ENCODE assay signal across 1 cellular context in the genomic region with DNA sequence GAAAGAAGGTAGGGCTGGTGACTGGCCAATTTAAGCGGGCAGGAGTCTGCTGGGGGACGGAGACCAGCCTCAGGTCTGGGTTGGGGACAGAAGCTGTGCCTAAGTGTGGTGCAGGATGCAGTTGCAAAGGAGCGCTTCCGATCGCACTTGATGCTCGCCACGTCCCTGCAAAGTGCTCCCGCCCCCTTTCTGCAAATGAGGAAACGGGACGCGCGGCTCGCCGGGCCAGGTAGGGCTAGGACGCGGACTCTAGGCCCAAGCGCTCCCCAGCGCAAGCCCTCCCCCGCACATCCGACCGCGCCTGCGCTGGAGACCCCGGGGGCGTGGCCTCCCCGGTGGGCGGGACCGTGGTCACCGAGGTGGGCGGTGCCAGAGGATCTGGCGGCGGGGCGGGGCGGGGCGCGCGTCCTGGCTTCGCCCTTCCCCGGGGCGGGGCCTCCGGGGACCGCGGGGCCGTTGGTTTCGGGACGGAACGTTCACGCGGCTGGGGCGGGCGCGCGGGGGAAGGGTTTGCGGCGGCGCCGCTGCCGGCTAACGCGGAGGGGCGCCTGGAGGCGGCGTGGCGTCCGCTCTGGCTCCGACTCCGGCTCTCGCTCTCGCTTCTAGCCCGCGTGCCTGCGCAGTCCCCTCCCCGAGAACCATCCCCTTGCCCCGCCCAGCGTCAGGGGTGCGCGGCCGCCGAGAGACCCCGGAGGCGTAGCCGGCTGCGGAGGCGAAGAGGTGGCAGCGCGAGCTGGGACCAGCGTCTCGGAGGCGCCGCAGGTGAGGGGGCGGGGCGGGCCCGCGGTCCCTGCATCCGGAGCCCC.
TF ChIP-seq lines count a peak whose summit lies in the region.

A gene (plus strand): TSS at position 513 of the 806 bp plus-strand sequence. CDS start 12,446 bp downstream, outside the sequence.

TF ChIP-seq in HEK293, 187 proteins besides CTCF, POLR2A, EP300 and RAD21 (continued from another document and continues in another):
- TF ChIP-seq, protein P1, sequence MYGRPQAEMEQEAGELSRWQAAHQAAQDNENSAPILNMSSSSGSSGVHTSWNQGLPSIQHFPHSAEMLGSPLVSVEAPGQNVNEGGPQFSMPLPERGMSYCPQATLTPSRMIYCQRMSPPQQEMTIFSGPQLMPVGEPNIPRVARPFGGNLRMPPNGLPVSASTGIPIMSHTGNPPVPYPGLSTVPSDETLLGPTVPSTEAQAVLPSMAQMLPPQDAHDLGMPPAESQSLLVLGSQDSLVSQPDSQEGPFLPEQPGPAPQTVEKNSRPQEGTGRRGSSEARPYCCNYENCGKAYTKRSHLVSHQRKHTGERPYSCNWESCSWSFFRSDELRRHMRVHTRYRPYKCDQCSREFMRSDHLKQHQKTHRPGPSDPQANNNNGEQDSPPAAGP (tag by site-specific recombination; IDR thresholded peaks at IDR 0.05) = peak; percentile 31; the same call in 1 of the 2 replicates
- TF ChIP-seq SCRT2 (tag by site-specific recombination; IDR thresholded peaks at IDR 0.05) = peak; percentile 41; the same call in 1 of the 2 replicates
- TF ChIP-seq ZNF391 (tag by site-specific recombination; IDR thresholded peaks at IDR 0.05; ENCODE audit: borderline replicate concordance, low read depth) = peak; percentile 26; the same call in 1 of the 2 replicates
- TF ChIP-seq SCRT1 (tag by site-specific recombination; IDR thresholded peaks at IDR 0.05; ENCODE audit: borderline replicate concordance) = no peak
- TF ChIP-seq ZNF561 (tag by site-specific recombination; IDR thresholded peaks at IDR 0.05; ENCODE audit: borderline replicate concordance) = peak; percentile 90; the same call in 1 of the 2 replicates
- TF ChIP-seq, protein P2, sequence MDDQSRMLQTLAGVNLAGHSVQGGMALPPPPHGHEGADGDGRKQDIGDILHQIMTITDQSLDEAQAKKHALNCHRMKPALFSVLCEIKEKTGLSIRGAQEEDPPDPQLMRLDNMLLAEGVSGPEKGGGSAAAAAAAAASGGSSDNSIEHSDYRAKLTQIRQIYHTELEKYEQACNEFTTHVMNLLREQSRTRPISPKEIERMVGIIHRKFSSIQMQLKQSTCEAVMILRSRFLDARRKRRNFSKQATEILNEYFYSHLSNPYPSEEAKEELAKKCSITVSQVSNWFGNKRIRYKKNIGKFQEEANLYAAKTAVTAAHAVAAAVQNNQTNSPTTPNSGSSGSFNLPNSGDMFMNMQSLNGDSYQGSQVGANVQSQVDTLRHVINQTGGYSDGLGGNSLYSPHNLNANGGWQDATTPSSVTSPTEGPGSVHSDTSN (CRISPR knock-in tag; IDR thresholded peaks at IDR 0.05) = peak; percentile 82; the same call in 1 of the 2 replicates
- TF ChIP-seq BCL11B (tag by site-specific recombination; IDR thresholded peaks at IDR 0.05; ENCODE audit: low read depth) = no peak
- TF ChIP-seq, protein P3, sequence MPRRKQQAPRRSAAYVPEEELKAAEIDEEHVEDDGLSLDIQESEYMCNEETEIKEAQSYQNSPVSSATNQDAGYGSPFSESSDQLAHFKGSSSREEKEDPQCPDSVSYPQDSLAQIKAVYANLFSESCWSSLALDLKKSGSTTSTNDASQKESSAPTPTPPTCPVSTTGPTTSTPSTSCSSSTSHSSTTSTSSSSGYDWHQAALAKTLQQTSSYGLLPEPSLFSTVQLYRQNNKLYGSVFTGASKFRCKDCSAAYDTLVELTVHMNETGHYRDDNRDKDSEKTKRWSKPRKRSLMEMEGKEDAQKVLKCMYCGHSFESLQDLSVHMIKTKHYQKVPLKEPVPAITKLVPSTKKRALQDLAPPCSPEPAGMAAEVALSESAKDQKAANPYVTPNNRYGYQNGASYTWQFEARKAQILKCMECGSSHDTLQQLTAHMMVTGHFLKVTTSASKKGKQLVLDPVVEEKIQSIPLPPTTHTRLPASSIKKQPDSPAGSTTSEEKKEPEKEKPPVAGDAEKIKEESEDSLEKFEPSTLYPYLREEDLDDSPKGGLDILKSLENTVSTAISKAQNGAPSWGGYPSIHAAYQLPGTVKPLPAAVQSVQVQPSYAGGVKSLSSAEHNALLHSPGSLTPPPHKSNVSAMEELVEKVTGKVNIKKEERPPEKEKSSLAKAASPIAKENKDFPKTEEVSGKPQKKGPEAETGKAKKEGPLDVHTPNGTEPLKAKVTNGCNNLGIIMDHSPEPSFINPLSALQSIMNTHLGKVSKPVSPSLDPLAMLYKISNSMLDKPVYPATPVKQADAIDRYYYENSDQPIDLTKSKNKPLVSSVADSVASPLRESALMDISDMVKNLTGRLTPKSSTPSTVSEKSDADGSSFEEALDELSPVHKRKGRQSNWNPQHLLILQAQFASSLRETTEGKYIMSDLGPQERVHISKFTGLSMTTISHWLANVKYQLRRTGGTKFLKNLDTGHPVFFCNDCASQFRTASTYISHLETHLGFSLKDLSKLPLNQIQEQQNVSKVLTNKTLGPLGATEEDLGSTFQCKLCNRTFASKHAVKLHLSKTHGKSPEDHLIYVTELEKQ (tag by site-specific recombination; IDR thresholded peaks at IDR 0.05; ENCODE audit: borderline replicate concordance) = no peak; the same call in 1 of the 2 replicates
- TF ChIP-seq, protein P4, sequence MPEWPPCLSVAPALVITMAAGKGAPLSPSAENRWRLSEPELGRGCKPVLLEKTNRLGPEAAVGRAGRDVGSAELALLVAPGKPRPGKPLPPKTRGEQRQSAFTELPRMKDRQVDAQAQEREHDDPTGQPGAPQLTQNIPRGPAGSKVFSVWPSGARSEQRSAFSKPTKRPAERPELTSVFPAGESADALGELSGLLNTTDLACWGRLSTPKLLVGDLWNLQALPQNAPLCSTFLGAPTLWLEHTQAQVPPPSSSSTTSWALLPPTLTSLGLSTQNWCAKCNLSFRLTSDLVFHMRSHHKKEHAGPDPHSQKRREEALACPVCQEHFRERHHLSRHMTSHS (tag by site-specific recombination; IDR thresholded peaks at IDR 0.05) = no peak
- peak; percentile 80 for TF ChIP-seq SP2 (tag by site-specific recombination; IDR thresholded peaks at IDR 0.05)
- TF ChIP-seq ZNF423 (tag by site-specific recombination; IDR thresholded peaks at IDR 0.05) = no peak
- TF ChIP-seq ZNF23 (tag by site-specific recombination; IDR thresholded peaks at IDR 0.05; ENCODE audit: borderline replicate concordance) = no peak
- no peak for TF ChIP-seq ZNF174 (tag by site-specific recombination; IDR thresholded peaks at IDR 0.05)
- peak; percentile 58; the same call in 1 of the 2 replicates for TF ChIP-seq TRIM28 (IDR thresholded peaks at IDR 0.05; ENCODE audit: borderline replicate concordance, low read length)
- peak; percentile 25; the same call in 1 of the 2 replicates for TF ChIP-seq GLIS2 (tag by site-specific recombination; IDR thresholded peaks at IDR 0.05)
- TF ChIP-seq ZBTB8A (tag by site-specific recombination; IDR thresholded peaks at IDR 0.05) = peak; percentile 34; the same call in 1 of the 2 replicates
- TF ChIP-seq, protein P5, sequence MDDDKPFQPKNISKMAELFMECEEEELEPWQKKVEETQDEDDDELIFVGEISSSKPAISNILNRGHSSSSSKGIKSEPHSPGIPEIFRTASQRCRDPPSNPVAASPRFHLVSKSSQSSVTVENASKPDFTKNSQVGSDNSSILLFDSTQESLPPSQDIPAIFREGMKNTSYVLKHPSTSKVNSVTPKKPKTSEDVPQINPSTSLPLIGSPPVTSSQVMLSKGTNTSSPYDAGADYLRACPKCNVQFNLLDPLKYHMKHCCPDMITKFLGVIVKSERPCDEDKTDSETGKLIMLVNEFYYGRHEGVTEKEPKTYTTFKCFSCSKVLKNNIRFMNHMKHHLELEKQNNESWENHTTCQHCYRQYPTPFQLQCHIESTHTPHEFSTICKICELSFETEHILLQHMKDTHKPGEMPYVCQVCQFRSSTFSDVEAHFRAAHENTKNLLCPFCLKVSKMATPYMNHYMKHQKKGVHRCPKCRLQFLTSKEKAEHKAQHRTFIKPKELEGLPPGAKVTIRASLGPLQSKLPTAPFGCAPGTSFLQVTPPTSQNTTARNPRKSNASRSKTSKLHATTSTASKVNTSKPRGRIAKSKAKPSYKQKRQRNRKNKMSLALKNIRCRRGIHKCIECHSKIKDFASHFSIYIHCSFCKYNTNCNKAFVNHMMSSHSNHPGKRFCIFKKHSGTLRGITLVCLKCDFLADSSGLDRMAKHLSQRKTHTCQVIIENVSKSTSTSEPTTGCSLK (tag by site-specific recombination; IDR thresholded peaks at IDR 0.05) = no peak
- no peak for TF ChIP-seq ZNF560 (tag by site-specific recombination; IDR thresholded peaks at IDR 0.05; ENCODE audit: borderline replicate concordance)
- TF ChIP-seq ZFHX2 (tag by site-specific recombination; conservative IDR thresholded peaks at IDR 0.05) = peak; percentile 71
- no peak; the same call in 1 of the 2 replicates for TF ChIP-seq ZNF548 (tag by site-specific recombination; IDR thresholded peaks at IDR 0.05)
- 0 out of 2 replicates have a peak, but pooled peaks have one; percentile 39 for TF ChIP-seq GLI4 (tag by site-specific recombination; IDR thresholded peaks at IDR 0.05)
- peak; percentile 86 for TF ChIP-seq ZXDB (tag by site-specific recombination; IDR thresholded peaks at IDR 0.05)
- TF ChIP-seq, protein P6, sequence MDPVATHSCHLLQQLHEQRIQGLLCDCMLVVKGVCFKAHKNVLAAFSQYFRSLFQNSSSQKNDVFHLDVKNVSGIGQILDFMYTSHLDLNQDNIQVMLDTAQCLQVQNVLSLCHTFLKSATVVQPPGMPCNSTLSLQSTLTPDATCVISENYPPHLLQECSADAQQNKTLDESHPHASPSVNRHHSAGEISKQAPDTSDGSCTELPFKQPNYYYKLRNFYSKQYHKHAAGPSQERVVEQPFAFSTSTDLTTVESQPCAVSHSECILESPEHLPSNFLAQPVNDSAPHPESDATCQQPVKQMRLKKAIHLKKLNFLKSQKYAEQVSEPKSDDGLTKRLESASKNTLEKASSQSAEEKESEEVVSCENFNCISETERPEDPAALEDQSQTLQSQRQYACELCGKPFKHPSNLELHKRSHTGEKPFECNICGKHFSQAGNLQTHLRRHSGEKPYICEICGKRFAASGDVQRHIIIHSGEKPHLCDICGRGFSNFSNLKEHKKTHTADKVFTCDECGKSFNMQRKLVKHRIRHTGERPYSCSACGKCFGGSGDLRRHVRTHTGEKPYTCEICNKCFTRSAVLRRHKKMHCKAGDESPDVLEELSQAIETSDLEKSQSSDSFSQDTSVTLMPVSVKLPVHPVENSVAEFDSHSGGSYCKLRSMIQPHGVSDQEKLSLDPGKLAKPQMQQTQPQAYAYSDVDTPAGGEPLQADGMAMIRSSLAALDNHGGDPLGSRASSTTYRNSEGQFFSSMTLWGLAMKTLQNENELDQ (tag by site-specific recombination; IDR thresholded peaks at IDR 0.05; ENCODE audit: low read depth) = no peak
- TF ChIP-seq, protein P7, sequence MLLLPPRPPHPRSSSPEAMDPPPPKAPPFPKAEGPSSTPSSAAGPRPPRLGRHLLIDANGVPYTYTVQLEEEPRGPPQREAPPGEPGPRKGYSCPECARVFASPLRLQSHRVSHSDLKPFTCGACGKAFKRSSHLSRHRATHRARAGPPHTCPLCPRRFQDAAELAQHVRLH (tag by site-specific recombination; IDR thresholded peaks at IDR 0.05) = peak; percentile 63
- TF ChIP-seq IKZF3 (tag by site-specific recombination; IDR thresholded peaks at IDR 0.05) = peak; percentile 57; the same call in 1 of the 2 replicates
- TF ChIP-seq, protein P8, sequence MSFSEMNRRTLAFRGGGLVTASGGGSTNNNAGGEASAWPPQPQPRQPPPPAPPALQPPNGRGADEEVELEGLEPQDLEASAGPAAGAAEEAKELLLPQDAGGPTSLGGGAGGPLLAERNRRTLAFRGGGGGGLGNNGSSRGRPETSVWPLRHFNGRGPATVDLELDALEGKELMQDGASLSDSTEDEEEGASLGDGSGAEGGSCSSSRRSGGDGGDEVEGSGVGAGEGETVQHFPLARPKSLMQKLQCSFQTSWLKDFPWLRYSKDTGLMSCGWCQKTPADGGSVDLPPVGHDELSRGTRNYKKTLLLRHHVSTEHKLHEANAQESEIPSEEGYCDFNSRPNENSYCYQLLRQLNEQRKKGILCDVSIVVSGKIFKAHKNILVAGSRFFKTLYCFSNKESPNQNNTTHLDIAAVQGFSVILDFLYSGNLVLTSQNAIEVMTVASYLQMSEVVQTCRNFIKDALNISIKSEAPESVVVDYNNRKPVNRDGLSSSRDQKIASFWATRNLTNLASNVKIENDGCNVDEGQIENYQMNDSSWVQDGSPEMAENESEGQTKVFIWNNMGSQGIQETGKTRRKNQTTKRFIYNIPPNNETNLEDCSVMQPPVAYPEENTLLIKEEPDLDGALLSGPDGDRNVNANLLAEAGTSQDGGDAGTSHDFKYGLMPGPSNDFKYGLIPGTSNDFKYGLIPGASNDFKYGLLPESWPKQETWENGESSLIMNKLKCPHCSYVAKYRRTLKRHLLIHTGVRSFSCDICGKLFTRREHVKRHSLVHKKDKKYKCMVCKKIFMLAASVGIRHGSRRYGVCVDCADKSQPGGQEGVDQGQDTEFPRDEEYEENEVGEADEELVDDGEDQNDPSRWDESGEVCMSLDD (tag by site-specific recombination; IDR thresholded peaks at IDR 0.05) = peak; percentile 69
- TF ChIP-seq, protein P9, sequence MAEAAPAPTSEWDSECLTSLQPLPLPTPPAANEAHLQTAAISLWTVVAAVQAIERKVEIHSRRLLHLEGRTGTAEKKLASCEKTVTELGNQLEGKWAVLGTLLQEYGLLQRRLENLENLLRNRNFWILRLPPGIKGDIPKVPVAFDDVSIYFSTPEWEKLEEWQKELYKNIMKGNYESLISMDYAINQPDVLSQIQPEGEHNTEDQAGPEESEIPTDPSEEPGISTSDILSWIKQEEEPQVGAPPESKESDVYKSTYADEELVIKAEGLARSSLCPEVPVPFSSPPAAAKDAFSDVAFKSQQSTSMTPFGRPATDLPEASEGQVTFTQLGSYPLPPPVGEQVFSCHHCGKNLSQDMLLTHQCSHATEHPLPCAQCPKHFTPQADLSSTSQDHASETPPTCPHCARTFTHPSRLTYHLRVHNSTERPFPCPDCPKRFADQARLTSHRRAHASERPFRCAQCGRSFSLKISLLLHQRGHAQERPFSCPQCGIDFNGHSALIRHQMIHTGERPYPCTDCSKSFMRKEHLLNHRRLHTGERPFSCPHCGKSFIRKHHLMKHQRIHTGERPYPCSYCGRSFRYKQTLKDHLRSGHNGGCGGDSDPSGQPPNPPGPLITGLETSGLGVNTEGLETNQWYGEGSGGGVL (tag by site-specific recombination; IDR thresholded peaks at IDR 0.05) = peak; percentile 72; the same call in 1 of the 2 replicates
- TF ChIP-seq ZSCAN30 (tag by site-specific recombination; IDR thresholded peaks at IDR 0.05) = peak; percentile 93
- no peak for TF ChIP-seq HOXD13 (CRISPR knock-in tag; IDR thresholded peaks at IDR 0.05; ENCODE audit: borderline replicate concordance)
- no peak for TF ChIP-seq ZNF404 (tag by site-specific recombination; IDR thresholded peaks at IDR 0.05)
- peak; percentile 51; the same call in 1 of the 2 replicates for TF ChIP-seq ZNF600 (tag by site-specific recombination; IDR thresholded peaks at IDR 0.05)
- no peak for TF ChIP-seq ZNF2 (tag by site-specific recombination; IDR thresholded peaks at IDR 0.05)
- TF ChIP-seq ZFP37 (tag by site-specific recombination; IDR thresholded peaks at IDR 0.05) = no peak
- peak; percentile 69; the same call in 1 of the 2 replicates for TF ChIP-seq KLF16 (tag by site-specific recombination; IDR thresholded peaks at IDR 0.05)
- no peak for TF ChIP-seq ZNF701 (tag by site-specific recombination; IDR thresholded peaks at IDR 0.05)
- no peak for TF ChIP-seq ZNF155 (tag by site-specific recombination; IDR thresholded peaks at IDR 0.05)
- TF ChIP-seq, protein P10, sequence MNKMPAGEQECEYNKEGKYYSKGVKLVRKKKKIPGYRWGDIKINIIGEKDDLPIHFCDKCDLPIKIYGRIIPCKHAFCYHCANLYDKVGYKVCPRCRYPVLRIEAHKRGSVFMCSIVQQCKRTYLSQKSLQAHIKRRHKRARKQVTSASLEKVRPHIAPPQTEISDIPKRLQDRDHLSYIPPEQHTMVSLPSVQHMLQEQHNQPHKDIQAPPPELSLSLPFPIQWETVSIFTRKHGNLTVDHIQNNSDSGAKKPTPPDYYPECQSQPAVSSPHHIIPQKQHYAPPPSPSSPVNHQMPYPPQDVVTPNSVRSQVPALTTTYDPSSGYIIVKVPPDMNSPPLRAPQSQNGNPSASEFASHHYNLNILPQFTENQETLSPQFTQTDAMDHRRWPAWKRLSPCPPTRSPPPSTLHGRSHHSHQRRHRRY (tag by site-specific recombination; IDR thresholded peaks at IDR 0.05) = no peak
